1 cellular context compared by ENCODE assay signal in genomic region chr3:149475451-149476060, GRCh38.
TF ChIP-seq lines count a peak whose summit lies in the region.

No MANE protein-coding gene starts in this region.

TF ChIP-seq in GM23338, 12 proteins besides CTCF, POLR2A, EP300 and RAD21:
- no peak for TF ChIP-seq EZH2phosphoT487 (IDR thresholded peaks at IDR 0.05; ENCODE audit: unreplicated experiment)
- TF ChIP-seq CREB1 (CRISPR knock-in tag; IDR thresholded peaks at IDR 0.05; ENCODE audit: low read depth): no peak
- no peak for TF ChIP-seq JUNB (IDR thresholded peaks at IDR 0.05; ENCODE audit: unreplicated experiment)
- TF ChIP-seq ZNF114 (CRISPR knock-in tag; IDR thresholded peaks at IDR 0.05): no peak
- no peak for TF ChIP-seq NANOG (IDR thresholded peaks at IDR 0.05; ENCODE audit: borderline replicate concordance)
- TF ChIP-seq ZNF331 (CRISPR knock-in tag; IDR thresholded peaks at IDR 0.05; ENCODE audit: low read depth): no peak
- TF ChIP-seq, protein P1, sequence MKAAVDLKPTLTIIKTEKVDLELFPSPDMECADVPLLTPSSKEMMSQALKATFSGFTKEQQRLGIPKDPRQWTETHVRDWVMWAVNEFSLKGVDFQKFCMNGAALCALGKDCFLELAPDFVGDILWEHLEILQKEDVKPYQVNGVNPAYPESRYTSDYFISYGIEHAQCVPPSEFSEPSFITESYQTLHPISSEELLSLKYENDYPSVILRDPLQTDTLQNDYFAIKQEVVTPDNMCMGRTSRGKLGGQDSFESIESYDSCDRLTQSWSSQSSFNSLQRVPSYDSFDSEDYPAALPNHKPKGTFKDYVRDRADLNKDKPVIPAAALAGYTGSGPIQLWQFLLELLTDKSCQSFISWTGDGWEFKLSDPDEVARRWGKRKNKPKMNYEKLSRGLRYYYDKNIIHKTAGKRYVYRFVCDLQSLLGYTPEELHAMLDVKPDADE (IDR thresholded peaks at IDR 0.05): no peak
- no peak for TF ChIP-seq ZNF462 (CRISPR knock-in tag; IDR thresholded peaks at IDR 0.05)
- TF ChIP-seq REST (IDR thresholded peaks at IDR 0.05; ENCODE audit: unreplicated experiment): no peak
- no peak for TF ChIP-seq POLR2AphosphoS5 (IDR thresholded peaks at IDR 0.05; ENCODE audit: low read depth)
- TF ChIP-seq STAT1 (IDR thresholded peaks at IDR 0.05; ENCODE audit: unreplicated experiment): no peak
